Comparison of ENCODE assay signal across 1 cellular context in genomic region chr6:39882567-39882953, GRCh38.
TF ChIP-seq lines count a peak whose summit lies in the region.

No MANE protein-coding gene starts in this region.

TF ChIP-seq in HepG2, 621 proteins besides CTCF, POLR2A, EP300 and RAD21 (continued from another document):
- no peak for TF ChIP-seq ZXDC (CRISPR knock-in tag; IDR thresholded peaks at IDR 0.05)
- TF ChIP-seq GABPA (IDR thresholded peaks at IDR 0.05; ENCODE audit: low read depth, low read length), result no peak
- TF ChIP-seq GABPA (CRISPR knock-in tag; IDR thresholded peaks at IDR 0.05; ENCODE audit: low read depth), result no peak
- no peak for TF ChIP-seq ISX (CRISPR knock-in tag; conservative IDR thresholded peaks at IDR 0.05)
- TF ChIP-seq ZSCAN31 (CRISPR knock-in tag; IDR thresholded peaks at IDR 0.05; ENCODE audit: low read depth), result no peak
- TF ChIP-seq, protein P1, sequence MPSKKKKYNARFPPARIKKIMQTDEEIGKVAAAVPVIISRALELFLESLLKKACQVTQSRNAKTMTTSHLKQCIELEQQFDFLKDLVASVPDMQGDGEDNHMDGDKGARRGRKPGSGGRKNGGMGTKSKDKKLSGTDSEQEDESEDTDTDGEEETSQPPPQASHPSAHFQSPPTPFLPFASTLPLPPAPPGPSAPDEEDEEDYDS (CRISPR knock-in tag; IDR thresholded peaks at IDR 0.05), result no peak
TF ChIP-seq in HepG2: peak in this region for 0.
